ENCODE assay signal across 7 cellular contexts in the genomic region with DNA sequence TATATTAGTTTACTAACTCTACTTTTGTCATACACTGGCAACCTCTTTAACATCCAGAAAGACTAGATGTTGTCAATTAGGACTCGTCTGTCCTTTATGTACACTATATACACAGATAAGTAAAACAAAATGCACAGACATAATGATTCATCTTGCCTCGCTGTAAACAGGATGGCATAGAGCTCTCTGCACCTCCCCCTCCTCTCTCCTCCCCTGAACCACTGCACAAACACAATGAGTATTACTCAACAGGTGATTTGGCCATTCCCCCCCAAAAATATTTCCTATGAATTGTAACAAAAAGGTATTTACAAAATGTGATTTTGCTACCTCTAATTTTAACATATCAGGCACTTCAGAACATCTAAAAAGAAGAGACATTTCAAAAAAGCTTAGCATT.
DNase-seq lines count a peak whose midpoint lies in the region; ATAC-seq and TF ChIP-seq lines count a peak whose summit lies in the region.
"Not testable (repeated sequence)": the region's sequence is repeated elsewhere in the genome, so short reads cannot be mapped to it uniquely, and the experiment has no call there.

No MANE protein-coding gene starts in this region.

- not testable (repeated sequence) for H3K36me3 ChIP-seq in OCI-LY3 (replicated peaks; ENCODE audit: low read depth, low read length); cardiac muscle cell; mucosa of stomach (ENCODE audit: control insufficient read depth, insufficient read depth, low read length)

- peak overlapping the region; percentile 88 for H3K27ac Mint-ChIP-seq in activated CD8-positive, alpha-beta memory T cell treated with anti-CD3 and anti-CD28 coated beads, Interleukin-2, amount 10 ng/mL, durations not matched to agents 7 days and 5 days
- peak overlapping the region; percentile 88 for H3K27ac Mint-ChIP-seq in central memory CD8-positive, alpha-beta T cell (ENCODE audit: low read depth)

- ATAC-seq in activated CD8-positive, alpha-beta memory T cell treated with anti-CD3 and anti-CD28 coated beads, Interleukin-2, amount 10 ng/mL, durations not matched to agents 7 days and 5 days; central memory CD8-positive, alpha-beta T cell (replicated peaks; ENCODE audit: extremely low read depth, poor library complexity, severe bottlenecking): not testable (repeated sequence)

- not testable (repeated sequence) for DNase-seq in GM12865 (ENCODE audit: low read depth); activated CD8-positive, alpha-beta memory T cell treated with anti-CD3 and anti-CD28 coated beads, Interleukin-2, amount 10 ng/mL, durations not matched to agents 7 days and 5 days; central memory CD8-positive, alpha-beta T cell (ENCODE audit: low spot score in 2 of 2); cardiac muscle cell (ENCODE audit: low read depth in 1 of 2, low spot score in 1 of 2); skeletal muscle cell (ENCODE audit: low read depth)

- not testable (repeated sequence) for H3K9me3 Mint-ChIP-seq in activated CD8-positive, alpha-beta memory T cell treated with anti-CD3 and anti-CD28 coated beads, Interleukin-2, amount 10 ng/mL, durations not matched to agents 7 days and 5 days (ENCODE audit: low read depth); central memory CD8-positive, alpha-beta T cell

- peaks cover 35% of the 10 kb centered on the region for H3K4me1 Mint-ChIP-seq in activated CD8-positive, alpha-beta memory T cell treated with anti-CD3 and anti-CD28 coated beads, Interleukin-2, amount 10 ng/mL, durations not matched to agents 7 days and 5 days
- H3K4me1 Mint-ChIP-seq in central memory CD8-positive, alpha-beta T cell = peaks cover 56% of the 10 kb centered on the region

- H3K27me3 Mint-ChIP-seq in activated CD8-positive, alpha-beta memory T cell treated with anti-CD3 and anti-CD28 coated beads, Interleukin-2, amount 10 ng/mL, durations not matched to agents 7 days and 5 days; central memory CD8-positive, alpha-beta T cell: not testable (repeated sequence)

- H4K20me1 ChIP-seq in OCI-LY3 (ENCODE audit: insufficient read depth, low read length) = peaks cover 50% of the 10 kb centered on the region

- peaks cover 26% of the 10 kb centered on the region for H3K36me3 Mint-ChIP-seq in activated CD8-positive, alpha-beta memory T cell treated with anti-CD3 and anti-CD28 coated beads, Interleukin-2, amount 10 ng/mL, durations not matched to agents 7 days and 5 days
- H3K36me3 Mint-ChIP-seq in central memory CD8-positive, alpha-beta T cell (ENCODE audit: insufficient read depth) = peaks cover 27% of the 10 kb centered on the region

- not testable (repeated sequence) for TF ChIP-seq CTCF in GM12865 (IDR thresholded peaks at IDR 0.05; ENCODE audit: insufficient read depth, low read depth, low read length, missing control alignments); OCI-LY3 (IDR thresholded peaks at IDR 0.05; ENCODE audit: low read depth, low read length); cardiac muscle cell (IDR thresholded peaks at IDR 0.05; ENCODE audit: low read depth, low read length)

- peak overlapping the region; percentile 71 for H3K4me2 ChIP-seq in OCI-LY3 (ENCODE audit: low read length)

- not testable (repeated sequence) for H3K27ac ChIP-seq in OCI-LY3 (ENCODE audit: low read length); cardiac muscle cell

- H3K4me3 ChIP-seq in GM12865 (ENCODE audit: low read depth, low read length) (peak overlapping the region; percentile 100), OCI-LY3 (ENCODE audit: low read length) (peak overlapping the region; percentile 80), cardiac muscle cell (peak overlapping the region; percentile 68), skeletal muscle cell (ENCODE audit: low read depth, low read length) (peak overlapping the region; percentile 85)
- H3K4me3 ChIP-seq in mucosa of stomach (ENCODE audit: low read length) = not testable (repeated sequence)

- peaks cover 24% of the 10 kb centered on the region for H3K4me1 ChIP-seq in OCI-LY3 (ENCODE audit: low read length)
- peaks cover 26% of the 10 kb centered on the region for H3K4me1 ChIP-seq in cardiac muscle cell (ENCODE audit: low read depth)
- H3K4me1 ChIP-seq in mucosa of stomach (ENCODE audit: control insufficient read depth, insufficient read depth, low read length) = not testable (repeated sequence)

- not testable (repeated sequence) for H3K9ac ChIP-seq in OCI-LY3 (ENCODE audit: low read length)
- peak overlapping the region; percentile 100 for H3K9ac ChIP-seq in mucosa of stomach (ENCODE audit: low read length)

- H3K4me3 Mint-ChIP-seq in activated CD8-positive, alpha-beta memory T cell treated with anti-CD3 and anti-CD28 coated beads, Interleukin-2, amount 10 ng/mL, durations not matched to agents 7 days and 5 days = peak overlapping the region; percentile 90
- H3K4me3 Mint-ChIP-seq in central memory CD8-positive, alpha-beta T cell = peak overlapping the region; percentile 77

- CTCF ChIA-PET in activated CD8-positive, alpha-beta memory T cell treated with anti-CD3 and anti-CD28 coated beads, Interleukin-2, amount 10 ng/mL, durations not matched to agents 7 days and 5 days (lab: Charles Lee) = not testable (repeated sequence)

- not testable (repeated sequence) for H3K27me3 ChIP-seq in OCI-LY3 (ENCODE audit: low read depth, low read length); cardiac muscle cell; mucosa of stomach (ENCODE audit: control insufficient read depth, insufficient read depth, low read length)

- not testable (repeated sequence) for H2AFZ ChIP-seq in OCI-LY3 (ENCODE audit: low read depth, low read length)

- peaks cover 61% of the 10 kb centered on the region for H3K79me2 ChIP-seq in OCI-LY3 (ENCODE audit: low read length)

- H3K9me3 ChIP-seq in OCI-LY3 (ENCODE audit: insufficient read depth, low read length); cardiac muscle cell (ENCODE audit: low read depth); mucosa of stomach (ENCODE audit: control insufficient read depth, low read length): not testable (repeated sequence)
